In genomic region chr6:32191696-32192607, GRCh38 we compare ENCODE assay signal across 8 cellular contexts. TPM values are rescaled to one million over a fixed set of nuclear protein-coding genes. Genes with fewer than 3 reads are reported as not detected.
DNase-seq lines count a peak whose midpoint lies in the region; ATAC-seq and TF ChIP-seq lines count a peak whose summit lies in the region.

No MANE protein-coding gene starts in this region.

- peaks cover 19% of the 10 kb centered on the region for H4K20me1 ChIP-seq in neural progenitor cell (ENCODE audit: low read depth)

- ATAC-seq in CD4-positive, CD25-positive, alpha-beta regulatory T cell (ENCODE audit: low read depth in 2 of 2) = no peak
- ATAC-seq in GM21619 (IDR thresholded peaks at IDR 0.05; ENCODE audit: unreplicated experiment) = no peak

- H3K4me2 ChIP-seq in neural progenitor cell = peak overlapping the region; percentile 50

- peak overlapping the region; percentile 98 to 99 (median 99) for H3K27ac Mint-ChIP-seq in CD4-positive, CD25-positive, alpha-beta regulatory T cell
- H3K27ac Mint-ChIP-seq in dendritic cell treated with granulocyte-macrophage colony-stimulating factor and Interleukin-4, amounts not matched to agents 40 ng/mL and 50 ng/mL, for 4 days = peak overlapping the region; percentile 93
- H3K27ac Mint-ChIP-seq in neural progenitor cell = peak overlapping the region; percentile 90

- intact Hi-C loops in dendritic cell treated with granulocyte-macrophage colony-stimulating factor and Interleukin-4, amounts not matched to agents 40 ng/mL and 50 ng/mL, for 4 days (cut with micrococcal nuclease) = no loop called here

- peaks cover 12% of the 10 kb centered on the region for H3K27me3 Mint-ChIP-seq in CD4-positive, CD25-positive, alpha-beta regulatory T cell
- no peaks in the 10 kb centered on the region for H3K27me3 Mint-ChIP-seq in dendritic cell treated with granulocyte-macrophage colony-stimulating factor and Interleukin-4, amounts not matched to agents 40 ng/mL and 50 ng/mL, for 4 days
- H3K27me3 Mint-ChIP-seq in neural progenitor cell (ENCODE audit: insufficient read depth, low read depth) = peaks cover 5% of the 10 kb centered on the region

- peak overlapping the region; percentile 99 to 100 (median 99) for H3K4me3 Mint-ChIP-seq in CD4-positive, CD25-positive, alpha-beta regulatory T cell
- H3K4me3 Mint-ChIP-seq in dendritic cell treated with granulocyte-macrophage colony-stimulating factor and Interleukin-4, amounts not matched to agents 40 ng/mL and 50 ng/mL, for 4 days = peak overlapping the region; percentile 94
- peak overlapping the region; percentile 72 for H3K4me3 Mint-ChIP-seq in neural progenitor cell

- peaks cover 11% of the 10 kb centered on the region for H3K36me3 Mint-ChIP-seq in CD4-positive, CD25-positive, alpha-beta regulatory T cell
- peaks cover 64% of the 10 kb centered on the region for H3K36me3 Mint-ChIP-seq in dendritic cell treated with granulocyte-macrophage colony-stimulating factor and Interleukin-4, amounts not matched to agents 40 ng/mL and 50 ng/mL, for 4 days (ENCODE audit: low read depth)
- H3K36me3 Mint-ChIP-seq in neural progenitor cell = peaks cover 9% of the 10 kb centered on the region

- no peak for TF ChIP-seq CTCF in NB4 (IDR thresholded peaks at IDR 0.05; ENCODE audit: low read depth, low read length)
- TF ChIP-seq CTCF in neural progenitor cell (IDR thresholded peaks at IDR 0.05) = no peak

- H3K9me3 Mint-ChIP-seq in CD4-positive, CD25-positive, alpha-beta regulatory T cell = no peaks in the 10 kb centered on the region
- H3K9me3 Mint-ChIP-seq in dendritic cell treated with granulocyte-macrophage colony-stimulating factor and Interleukin-4, amounts not matched to agents 40 ng/mL and 50 ng/mL, for 4 days = no peaks in the 10 kb centered on the region
- no peaks in the 10 kb centered on the region for H3K9me3 Mint-ChIP-seq in neural progenitor cell

- no peak overlapping the region for H2AFZ ChIP-seq in neural progenitor cell (replicated peaks)

- TF ChIP-seq POLR2A in NB4 (IDR thresholded peaks at IDR 0.05; ENCODE audit: extremely low read depth, insufficient read length) = no peak

- peak overlapping the region; percentile 84 for H3K4me3 ChIP-seq in CD4-positive, CD25-positive, alpha-beta regulatory T cell (ENCODE audit: low read depth, low read length)
- peak overlapping the region; percentile 65 for H3K4me3 ChIP-seq in NB4 (ENCODE audit: low read depth, low read length)
- H3K4me3 ChIP-seq in neural progenitor cell = no peak overlapping the region

- H3K4me1 ChIP-seq in CD4-positive, CD25-positive, alpha-beta regulatory T cell (ENCODE audit: control insufficient read depth, insufficient read depth, low read length, poor library complexity, severe bottlenecking) = peaks cover 82% of the 10 kb centered on the region
- peaks cover 29% of the 10 kb centered on the region for H3K4me1 ChIP-seq in neural progenitor cell

- no peaks in the 10 kb centered on the region for H3K9me3 ChIP-seq in CD4-positive, CD25-positive, alpha-beta regulatory T cell (ENCODE audit: control insufficient read depth in 2 of 2, low read length in 2 of 2)
- H3K9me3 ChIP-seq in neural progenitor cell (ENCODE audit: low read depth) = no peaks in the 10 kb centered on the region

- peaks cover 22 to 59% (median 45%) of the 10 kb centered on the region in 4 donors for H3K4me1 Mint-ChIP-seq in CD4-positive, CD25-positive, alpha-beta regulatory T cell
- H3K4me1 Mint-ChIP-seq in dendritic cell treated with granulocyte-macrophage colony-stimulating factor and Interleukin-4, amounts not matched to agents 40 ng/mL and 50 ng/mL, for 4 days (ENCODE audit: low read depth) = peaks cover 80% of the 10 kb centered on the region
- H3K4me1 Mint-ChIP-seq in neural progenitor cell = peaks cover 61% of the 10 kb centered on the region

- no peaks in the 10 kb centered on the region for H3K27me3 ChIP-seq in CD4-positive, CD25-positive, alpha-beta regulatory T cell (ENCODE audit: control insufficient read depth, insufficient read depth, low read length)
- H3K27me3 ChIP-seq in neural progenitor cell = no peaks in the 10 kb centered on the region

- peaks cover 36% of the 10 kb centered on the region for H3K79me2 ChIP-seq in neural progenitor cell (ENCODE audit: low read depth)

- peaks cover 10% of the 10 kb centered on the region for H3K36me3 ChIP-seq in CD4-positive, CD25-positive, alpha-beta regulatory T cell (ENCODE audit: control insufficient read depth, insufficient read depth, low read length)
- H3K36me3 ChIP-seq in neural progenitor cell = no peaks in the 10 kb centered on the region

- no peak overlapping the region for H3K9ac ChIP-seq in neural progenitor cell

- H3F3A ChIP-seq in neural progenitor cell (ENCODE audit: low read depth) = peaks cover 47% of the 10 kb centered on the region

- peak in 1 of 3 donors; percentile 20 for DNase-seq in CD4-positive, CD25-positive, alpha-beta regulatory T cell
- DNase-seq in NB4 (ENCODE audit: low read depth) (no peak), neural progenitor cell (ENCODE audit: low spot score) (no peak), inferior parietal cortex (ENCODE audit: extremely low spot score) (no peak), SK-N-DZ (ENCODE audit: low spot score) (no peak), CD1c-positive myeloid dendritic cell (ENCODE audit: extremely low spot score) (no peak)

- H3K27ac ChIP-seq in CD4-positive, CD25-positive, alpha-beta regulatory T cell (ENCODE audit: insufficient read depth, low read length, poor library complexity, severe bottlenecking) = peak overlapping the region; percentile 88
- no peak overlapping the region for H3K27ac ChIP-seq in neural progenitor cell

RNA-seq across cellular contexts. Expression of gene GPSM3, which starts 0.5 kb away (rescaled TPM):
- total RNA-seq in CD4-positive, CD25-positive, alpha-beta regulatory T cell = 202 TPM
- polyA plus RNA-seq in CD4-positive, CD25-positive, alpha-beta regulatory T cell = 100 to 1,000 TPM in 2 of 4 donors, 10 to 100 TPM in 2; 82.4 to 109 (median 96.1) TPM
- total RNA-seq in neural progenitor cell (ENCODE audit: low replicate concordance) = 3.4 and 4.5 TPM in 2 replicates
- 1.3 and 2.4 TPM in 2 replicates for polyA plus RNA-seq in SK-N-DZ (2014; cell fraction: cytosol; rRNA removed)
- 0.44 and 2.2 TPM in 2 replicates for polyA plus RNA-seq in SK-N-DZ (2014; cell fraction: nucleus; rRNA removed)

RNA-seq across cellular contexts. Expression of gene PBX2, which starts 1.9 kb away (rescaled TPM):
- 106 TPM for total RNA-seq in CD4-positive, CD25-positive, alpha-beta regulatory T cell
- polyA plus RNA-seq in CD4-positive, CD25-positive, alpha-beta regulatory T cell = 1 to 10 TPM; 1.7 to 2.7 (median 1.9) TPM
- total RNA-seq in neural progenitor cell (ENCODE audit: low replicate concordance) = 53.3 and 114 TPM in 2 replicates
- 19.1 and 24.9 TPM in 2 replicates for polyA plus RNA-seq in SK-N-DZ (2014; cell fraction: cytosol; rRNA removed)
- 48.8 and 75.6 TPM in 2 replicates for polyA plus RNA-seq in SK-N-DZ (2014; cell fraction: nucleus; rRNA removed)

RNA-seq across cellular contexts. Expression of gene AGER, which starts 7.9 kb away (rescaled TPM):
- 27.8 TPM for total RNA-seq in CD4-positive, CD25-positive, alpha-beta regulatory T cell
- under 1 TPM in 2 of 4 donors, not detected in 2; 0.44 to 0.52 TPM for polyA plus RNA-seq in CD4-positive, CD25-positive, alpha-beta regulatory T cell
- total RNA-seq in neural progenitor cell (ENCODE audit: low replicate concordance) = 1.1 and 1.4 TPM in 2 replicates
- polyA plus RNA-seq in SK-N-DZ (2014; cell fraction: cytosol; rRNA removed) = 0.28 and 2.2 TPM in 2 replicates
- polyA plus RNA-seq in SK-N-DZ (2014; cell fraction: nucleus; rRNA removed) = 25.3 and 45.2 TPM in 2 replicates

RNA-seq across cellular contexts. Expression of gene RNF5, which starts 13.7 kb away (rescaled TPM):
- total RNA-seq in CD4-positive, CD25-positive, alpha-beta regulatory T cell = 30.0 TPM
- 100 to 1,000 TPM; 117 to 135 (median 131) TPM for polyA plus RNA-seq in CD4-positive, CD25-positive, alpha-beta regulatory T cell
- total RNA-seq in neural progenitor cell (ENCODE audit: low replicate concordance) = 129 and 169 TPM in 2 replicates
- polyA plus RNA-seq in SK-N-DZ (2014; cell fraction: cytosol; rRNA removed) = 164 and 224 TPM in 2 replicates
- polyA plus RNA-seq in SK-N-DZ (2014; cell fraction: nucleus; rRNA removed) = 109 and 119 TPM in 2 replicates

RNA-seq across cellular contexts. Expression of gene AGPAT1, which starts 16.1 kb away (rescaled TPM):
- 23.9 TPM for total RNA-seq in CD4-positive, CD25-positive, alpha-beta regulatory T cell
- 10 to 100 TPM; 11.8 to 15.2 (median 14.3) TPM for polyA plus RNA-seq in CD4-positive, CD25-positive, alpha-beta regulatory T cell
- total RNA-seq in neural progenitor cell (ENCODE audit: low replicate concordance) = 46.9 and 105 TPM in 2 replicates
- 60.4 and 67.5 TPM in 2 replicates for polyA plus RNA-seq in SK-N-DZ (2014; cell fraction: cytosol; rRNA removed)
- polyA plus RNA-seq in SK-N-DZ (2014; cell fraction: nucleus; rRNA removed) = 33.1 and 36.2 TPM in 2 replicates

Comparison
In these comparisons a context has a peak if more than half of its experiments do, and no peak if none do; other contexts are left out.
1. RNA of gene GPSM3, which starts 0.5 kb away (total RNA-seq): 202 TPM in CD4-positive, CD25-positive, alpha-beta regulatory T cell (single experiment); 3.4 to 4.5 TPM in neural progenitor cell; every median in the first group is over 10 times any median in the second.
2. RNA of gene AGER, which starts 7.9 kb away (total RNA-seq): 27.8 TPM in CD4-positive, CD25-positive, alpha-beta regulatory T cell (single experiment); 1.1 to 1.4 TPM in neural progenitor cell; every median in the first group is over 10 times any median in the second.
3. Peak in every context shown above with its lines, with median percentiles within 50 percentile points of each other: H3K27ac Mint-ChIP-seq and H3K4me3 Mint-ChIP-seq.